ENCODE assay signal across 20 cellular contexts in genomic region chr4:67236793-67237192, GRCh38.
"Had no signal": no experiment of that assay in that cellular context is flagged by ENCODE, and none has a peak within 500 bp of the region (broad histone marks: within the 10 kb centered on the region; RNA-seq: fewer than 3 reads in every experiment).

No MANE protein-coding gene starts in this region.

- H3K9me3 Mint-ChIP-seq: memory B cell, naive B cell, nephron, type B pancreatic cell had no signal

- H3K36me3 Mint-ChIP-seq: memory B cell, naive B cell, type B pancreatic cell had no signal

- ATAC-seq: effector memory CD8-positive, alpha-beta T cell; gastroesophageal sphincter; left cardiac atrium; lower lobe of right lung had no signal

- H3K27ac Mint-ChIP-seq: effector memory CD8-positive, alpha-beta T cell; memory B cell; naive B cell; nephron; type B pancreatic cell had no signal

- H3K27me3 Mint-ChIP-seq: effector memory CD8-positive, alpha-beta T cell; memory B cell; type B pancreatic cell had no signal

- H3K4me3 Mint-ChIP-seq: effector memory CD8-positive, alpha-beta T cell; memory B cell; naive B cell; nephron; type B pancreatic cell had no signal

- DNase-seq: effector memory CD8-positive, alpha-beta T cell; esophagus squamous epithelium; foreskin fibroblast; head of caudate nucleus; hippocampal formation; kidney; left cardiac atrium; left ventricle myocardium inferior; lower lobe of right lung; midbrain; naive B cell; posterior cingulate gyrus; sigmoid colon; stimulated activated CD4-positive, alpha-beta T cell treated with anti-CD3 and anti-CD28 coated beads, Interleukin-2, amount 100 ng/mL, for 24 hours; stimulated activated CD4-positive, alpha-beta T cell treated with anti-CD3 and anti-CD28 coated beads, Interleukin-4, amount 100 ng/mL, for 4 hours; stimulated activated naive CD4-positive, alpha-beta T cell treated with Interleukin-2 at 50 U/mL for 16 hours had no signal

- H3K4me1 Mint-ChIP-seq: memory B cell, naive B cell, nephron had no signal
